In genomic region chr10:94591461-94592205, GRCh38 we compare ENCODE assay signal across 12 cellular contexts. TPM values are rescaled to one million over a fixed set of nuclear protein-coding genes. Genes with fewer than 3 reads are reported as not detected.
DNase-seq lines count a peak whose midpoint lies in the region; ATAC-seq lines count a peak whose summit lies in the region.
"Had no signal": no experiment of that assay in that cellular context is flagged by ENCODE, and none has a peak within 500 bp of the region (broad histone marks: within the 10 kb centered on the region; RNA-seq: fewer than 3 reads in every experiment).

No MANE protein-coding gene starts in this region.

- H3K36me3 ChIP-seq in trophoblast cell (ENCODE audit: control insufficient read depth in 1 of 2, insufficient read depth in 2 of 2, low read length in 2 of 2), result peaks cover 9 to 16% of the 10 kb centered on the region in 2 experiments

- no peak overlapping the region for H3K27ac ChIP-seq in trophoblast cell (ENCODE audit: low read depth, low read length)

- H3K9me3 ChIP-seq in trophoblast cell (ENCODE audit: insufficient read depth, low read depth, low read length), result no peaks in the 10 kb centered on the region

- H4K12ac ChIP-seq in trophoblast cell (ENCODE audit: low read depth, low read length), result no peak overlapping the region

- H2BK120ac ChIP-seq in trophoblast cell (ENCODE audit: insufficient read depth, low read length, poor library complexity), result no peak overlapping the region

- no peak overlapping the region for H3K9ac ChIP-seq in trophoblast cell (ENCODE audit: low read length)

- H3K27ac Mint-ChIP-seq in activated T-cell treated with anti-CD3 and anti-CD28 coated beads, Interleukin-2, amount 50 U/mL, for 24 hours, result peak overlapping the region; percentile 87
- H3K27ac Mint-ChIP-seq in stimulated activated effector memory CD8-positive, alpha-beta T cell treated with anti-CD3 and anti-CD28 coated beads, Interleukin-12 subunit alpha, Interleukin-12 subunit beta, amount 100 ng/mL, for 72 hours, result peak overlapping the region; percentile 2

- H3K4me2 ChIP-seq in trophoblast cell (ENCODE audit: low read length), result no peak overlapping the region
- H3K4me2 ChIP-seq: smooth muscle cell had no signal

- no peak for DNase-seq in activated T-cell treated with anti-CD3 and anti-CD28 coated beads, Interleukin-2, amount 50 U/mL, for 24 hours
- DNase-seq in activated T-cell treated with anti-CD3 and anti-CD28 coated beads, Interleukin-2, amount 50 U/mL, for 1 hour, result no peak
- no peak for DNase-seq in stimulated activated effector memory CD8-positive, alpha-beta T cell treated with anti-CD3 and anti-CD28 coated beads, Interleukin-12 subunit alpha, Interleukin-12 subunit beta, amount 100 ng/mL, for 72 hours (ENCODE audit: low spot score in 2 of 2)
- no peak for DNase-seq in DMS114 treated with DMSO at 0.1 percent for 48 hours (lab: John Stamatoyannopoulos, UW; ENCODE audit: unreplicated experiment)
- no peak for DNase-seq in HUDEP-2 (lab: John Stamatoyannopoulos, UW; ENCODE audit: unreplicated experiment in 76 of 76)
- no peak for DNase-seq in trophoblast cell
- DNase-seq: naive thymus-derived CD4-positive, alpha-beta T cell; NCI-H1694 treated with DMSO at 0.1 percent for 48 hours had no signal

- peaks cover 24% of the 10 kb centered on the region for H3K4me1 Mint-ChIP-seq in activated T-cell treated with anti-CD3 and anti-CD28 coated beads, Interleukin-2, amount 50 U/mL, for 24 hours (ENCODE audit: low read depth)
- H3K4me1 Mint-ChIP-seq in stimulated activated effector memory CD8-positive, alpha-beta T cell treated with anti-CD3 and anti-CD28 coated beads, Interleukin-12 subunit alpha, Interleukin-12 subunit beta, amount 100 ng/mL, for 72 hours, result no peaks in the 10 kb centered on the region
- H3K4me1 Mint-ChIP-seq: central memory CD8-positive, alpha-beta T cell had no signal

- no peak overlapping the region for H2BK5ac ChIP-seq in trophoblast cell (ENCODE audit: low read depth, low read length, poor library complexity)

- ATAC-seq in GM21526 (IDR thresholded peaks at IDR 0.05; ENCODE audit: low FRiP score, unreplicated experiment) (peak; percentile 61), HG03103 (IDR thresholded peaks at IDR 0.05; ENCODE audit: low read depth, unreplicated experiment) (peak; percentile 62)
- ATAC-seq in stimulated activated effector memory CD8-positive, alpha-beta T cell treated with anti-CD3 and anti-CD28 coated beads, Interleukin-12 subunit alpha, Interleukin-12 subunit beta, amount 100 ng/mL, for 72 hours, result peak; percentile 99
- ATAC-seq: naive thymus-derived CD4-positive, alpha-beta T cell had no signal

- no peaks in the 10 kb centered on the region for H3K9me3 Mint-ChIP-seq in activated T-cell treated with anti-CD3 and anti-CD28 coated beads, Interleukin-2, amount 50 U/mL, for 24 hours
- no peaks in the 10 kb centered on the region for H3K9me3 Mint-ChIP-seq in stimulated activated effector memory CD8-positive, alpha-beta T cell treated with anti-CD3 and anti-CD28 coated beads, Interleukin-12 subunit alpha, Interleukin-12 subunit beta, amount 100 ng/mL, for 72 hours
- H3K9me3 Mint-ChIP-seq: central memory CD8-positive, alpha-beta T cell; naive thymus-derived CD4-positive, alpha-beta T cell had no signal

- no peaks in the 10 kb centered on the region for H3K27me3 Mint-ChIP-seq in activated T-cell treated with anti-CD3 and anti-CD28 coated beads, Interleukin-2, amount 50 U/mL, for 24 hours
- H3K27me3 Mint-ChIP-seq: central memory CD8-positive, alpha-beta T cell; naive thymus-derived CD4-positive, alpha-beta T cell had no signal

- no peak overlapping the region for H2AFZ ChIP-seq in trophoblast cell (ENCODE audit: insufficient read depth, low read length, poor library complexity)

- no peak overlapping the region for H2AK5ac ChIP-seq in trophoblast cell (ENCODE audit: low read length)

- H4K8ac ChIP-seq in trophoblast cell (ENCODE audit: low read depth, low read length), result no peak overlapping the region

- H3K79me1 ChIP-seq in trophoblast cell (ENCODE audit: low read length), result no peaks in the 10 kb centered on the region

- peak overlapping the region; percentile 20 for H3K4me3 Mint-ChIP-seq in activated T-cell treated with anti-CD3 and anti-CD28 coated beads, Interleukin-2, amount 50 U/mL, for 24 hours
- H3K4me3 Mint-ChIP-seq in stimulated activated effector memory CD8-positive, alpha-beta T cell treated with anti-CD3 and anti-CD28 coated beads, Interleukin-12 subunit alpha, Interleukin-12 subunit beta, amount 100 ng/mL, for 72 hours, result peak overlapping the region; percentile 19
- H3K4me3 Mint-ChIP-seq: central memory CD8-positive, alpha-beta T cell had no signal

- no peak overlapping the region for H2BK12ac ChIP-seq in trophoblast cell (ENCODE audit: low read length)

- H3K27me3 ChIP-seq in trophoblast cell (ENCODE audit: insufficient read depth, low read length), result no peaks in the 10 kb centered on the region

- H3K4ac ChIP-seq in trophoblast cell (ENCODE audit: low read depth, low read length), result no peak overlapping the region

- H3K79me2 ChIP-seq in trophoblast cell (ENCODE audit: control insufficient read depth, insufficient read depth, low read length, poor library complexity), result no peaks in the 10 kb centered on the region

- H4K91ac ChIP-seq in trophoblast cell (ENCODE audit: low read depth, low read length), result no peak overlapping the region

- WGBS in trophoblast cell (ENCODE audit: extremely low coverage, insufficient coverage, insufficient read length), result no CpG with 5 or more reads among the region's 1 CpG

- H3K4me1 ChIP-seq in trophoblast cell (ENCODE audit: control insufficient read depth in 1 of 2, insufficient read depth in 2 of 2, low read length in 2 of 2), result no peaks in the 10 kb centered on the region

- H3K36me3 Mint-ChIP-seq in activated T-cell treated with anti-CD3 and anti-CD28 coated beads, Interleukin-2, amount 50 U/mL, for 24 hours (ENCODE audit: low read depth), result peaks cover 91% of the 10 kb centered on the region
- H3K36me3 Mint-ChIP-seq in stimulated activated effector memory CD8-positive, alpha-beta T cell treated with anti-CD3 and anti-CD28 coated beads, Interleukin-12 subunit alpha, Interleukin-12 subunit beta, amount 100 ng/mL, for 72 hours, result peaks cover 99% of the 10 kb centered on the region

- no peak overlapping the region for H3K4me3 ChIP-seq in trophoblast cell (ENCODE audit: low read depth, low read length)
- H3K4me3 ChIP-seq: smooth muscle cell had no signal

- H3K23ac ChIP-seq in trophoblast cell (ENCODE audit: low read length), result no peak overlapping the region

- H3K18ac ChIP-seq in trophoblast cell (ENCODE audit: low read length), result no peak overlapping the region

- H3K14ac ChIP-seq in trophoblast cell (ENCODE audit: low read length), result no peak overlapping the region

RNA-seq across cellular contexts. Expression of gene HELLS, which starts 46.0 kb away (rescaled TPM):
- polyA plus RNA-seq in trophoblast cell (2013), result 19.9 and 22.7 TPM in 2 replicates
